Comparison of ENCODE assay signal across 10 cellular contexts in genomic region chr6:15893556-15894253, GRCh38.
DNase-seq lines count a peak whose midpoint lies in the region; FAIRE-seq and TF ChIP-seq lines count a peak whose summit lies in the region.
"Had no signal": no experiment of that assay in that cellular context is flagged by ENCODE, and none has a peak within 500 bp of the region (broad histone marks: within the 10 kb centered on the region; RNA-seq: fewer than 3 reads in every experiment).

No MANE protein-coding gene starts in this region.

- H3K9ac ChIP-seq in endothelial cell of umbilical vein (replicated peaks; ENCODE audit: extremely low read depth, insufficient read depth, low read length), result no peak overlapping the region

- H3K4me1 ChIP-seq in endothelial cell of umbilical vein (ENCODE audit: control insufficient read depth, extremely low read depth, insufficient read depth, low read length), result peaks cover 18% of the 10 kb centered on the region
- H3K4me1 ChIP-seq in prostate gland (replicated peaks), result no peaks in the 10 kb centered on the region
- no peaks in the 10 kb centered on the region for H3K4me1 ChIP-seq in osteoblast (ENCODE audit: insufficient read depth, low read length)

- H3K36me3 ChIP-seq in endothelial cell of umbilical vein (ENCODE audit: control insufficient read depth in 2 of 2, extremely low read depth in 1 of 2, insufficient read depth in 2 of 2, low read length in 2 of 2), result no peaks in the 10 kb centered on the region
- H3K36me3 ChIP-seq in prostate gland, result no peaks in the 10 kb centered on the region
- no peaks in the 10 kb centered on the region for H3K36me3 ChIP-seq in osteoblast (ENCODE audit: insufficient read depth, low read length)

- no peak for TF ChIP-seq POLR2A in endothelial cell of umbilical vein (IDR thresholded peaks at IDR 0.05; ENCODE audit: low read depth, low read length)
- TF ChIP-seq POLR2A in prostate gland (IDR thresholded peaks at IDR 0.05), result no peak

- dilution Hi-C loops in endothelial cell of umbilical vein (cut with MboI; ENCODE audit: extremely low pct_ligation_motif_present, low sequenced_read_pairs), result no loop called here

- TF ChIP-seq CTCF in endothelial cell of umbilical vein (IDR thresholded peaks at IDR 0.05; ENCODE audit: extremely low read depth in 1 of 2, insufficient read depth in 1 of 2, low read depth in 1 of 2, low read length in 2 of 2) (peak; percentile 34 to 42), retinal pigment epithelial cell (conservative IDR thresholded peaks at IDR 0.05; ENCODE audit: low read depth, low read length) (peak; percentile 51), prostate gland (IDR thresholded peaks at IDR 0.05) (peak in 1 of 4 experiments; percentile 24), osteoblast (IDR thresholded peaks at IDR 0.05; ENCODE audit: extremely low read depth, low read depth, low read length) (no peak)

- H3K4me3 ChIP-seq in endothelial cell of umbilical vein (replicated peaks in 1 of 3; ENCODE audit: insufficient read depth in 1 of 3, low read depth in 1 of 3, low read length in 3 of 3) (no peak overlapping the region), retinal pigment epithelial cell (ENCODE audit: low read length) (no peak overlapping the region), prostate gland (no peak overlapping the region), osteoblast (ENCODE audit: insufficient read depth, low read length) (no peak overlapping the region)

- no peak for FAIRE-seq in endothelial cell of umbilical vein (lab: Jason Lieb, UNC)

- no peaks in the 10 kb centered on the region for H3K27me3 ChIP-seq in endothelial cell of umbilical vein (ENCODE audit: control insufficient read depth in 2 of 2, insufficient read depth in 2 of 2, low read length in 2 of 2)
- no peaks in the 10 kb centered on the region for H3K27me3 ChIP-seq in prostate gland (replicated peaks; ENCODE audit: insufficient read depth)
- no peaks in the 10 kb centered on the region for H3K27me3 ChIP-seq in osteoblast (ENCODE audit: insufficient read depth, low read length)

- H3K79me2 ChIP-seq in endothelial cell of umbilical vein (ENCODE audit: control insufficient read depth, insufficient read depth, low read length) (no peaks in the 10 kb centered on the region), osteoblast (ENCODE audit: insufficient read depth, low read length) (no peaks in the 10 kb centered on the region)

- H3K4me2 ChIP-seq in endothelial cell of umbilical vein (ENCODE audit: insufficient read depth, low read length) (no peak overlapping the region), osteoblast (ENCODE audit: insufficient read depth, low read length) (no peak overlapping the region)

- H3K27ac ChIP-seq in endothelial cell of umbilical vein (ENCODE audit: insufficient read depth, low read depth, low read length), result no peak overlapping the region
- H3K27ac ChIP-seq in prostate gland, result no peak overlapping the region
- no peak overlapping the region for H3K27ac ChIP-seq in osteoblast (ENCODE audit: low read depth, low read length)

- peak in 2 of 3 experiments; percentile 5 to 66 for DNase-seq in NCI-H1417 (lab: John Stamatoyannopoulos, UW)
- no peak for DNase-seq in NCI-H1417 treated with DMSO at 0.1 percent for 48 hours (lab: John Stamatoyannopoulos, UW)
- peak; percentile 85 for DNase-seq in NCI-H82 (lab: John Stamatoyannopoulos, UW)
- peak; percentile 50 for DNase-seq in endothelial cell of umbilical vein (ENCODE audit: low read depth, low spot score)
- DNase-seq in retinal pigment epithelial cell (ENCODE audit: low read depth), result no peak
- no peak for DNase-seq in prostate gland (ENCODE audit: low spot score)
- DNase-seq in osteoblast (ENCODE audit: insufficient read length, low spot score, missing footprints), result no peak
- DNase-seq in activated T-cell treated with anti-CD3 and anti-CD28 coated beads, Interleukin-2, amount 50 U/mL, for 1 hour, result no peak
- DNase-seq: 8988T, NCI-H446 treated with DMSO at 0.1 percent for 48 hours had no signal

- no TSS peak for BruUV-seq in endothelial cell of umbilical vein (replicated peaks; lab: Mats Ljungman, UMichigan)

- no peaks in the 10 kb centered on the region for H3K9me3 ChIP-seq in endothelial cell of umbilical vein (replicated peaks; ENCODE audit: control insufficient read depth, insufficient read depth, low read length)
- no peaks in the 10 kb centered on the region for H3K9me3 ChIP-seq in prostate gland
- no peaks in the 10 kb centered on the region for H3K9me3 ChIP-seq in osteoblast (ENCODE audit: low read depth, low read length)

- POLR2A ChIA-PET in endothelial cell of umbilical vein (lab: Charles Lee), result interaction anchor here (1.5 kb wide), 1 partner anchor 235 kb away, joined by 3 read pairs; the partner anchor contains the start of gene MYLIP

- WGBS in prostate gland, result 72% methylated on average over 5 of the region's 5 CpGs

- intact Hi-C loops in endothelial cell of umbilical vein (cut with micrococcal nuclease) (loop anchor here (1.0 to 5.0 kb wide), 5 partner anchors 104 to 313 kb away; no protein-coding TSS in a partner anchor), prostate gland (cut with DNase I) (no loop called here)

- no peak overlapping the region for H2AFZ ChIP-seq in endothelial cell of umbilical vein (ENCODE audit: low read depth, low read length)
- no peak overlapping the region for H2AFZ ChIP-seq in osteoblast (ENCODE audit: low read length)

- CTCF ChIA-PET in endothelial cell of umbilical vein (lab: Charles Lee), result interaction anchor here (0.6 to 2.2 kb wide), 23 partner anchors 8 to 290 kb away, joined by 3 to 21 read pairs (median 3); partner anchors contain the start of gene MYLIP

- H3K9me1 ChIP-seq in endothelial cell of umbilical vein (replicated peaks; ENCODE audit: control insufficient read depth, extremely low read depth, insufficient read depth, low read length), result no peaks in the 10 kb centered on the region

- H4K20me1 ChIP-seq in endothelial cell of umbilical vein (replicated peaks; ENCODE audit: control insufficient read depth, extremely low read depth, insufficient read depth, low read length) (no peaks in the 10 kb centered on the region), osteoblast (ENCODE audit: insufficient read depth, low read length) (no peaks in the 10 kb centered on the region)

TF ChIP-seq in endothelial cell of umbilical vein, 7 proteins besides CTCF, POLR2A, EP300 and RAD21:
- no peak for TF ChIP-seq EZH2 (IDR thresholded peaks at IDR 0.05; ENCODE audit: borderline replicate concordance, low read depth, low read length, severe bottlenecking)
- TF ChIP-seq POLR2AphosphoS5 (IDR thresholded peaks at IDR 0.05; ENCODE audit: insufficient read depth, low read depth, low read length), result no peak
- TF ChIP-seq GATA2 (IDR thresholded peaks at IDR 0.05; ENCODE audit: insufficient read depth, insufficient read length, low read depth, low read length), result no peak
- TF ChIP-seq MYC (IDR thresholded peaks at IDR 0.05; ENCODE audit: low read depth, low read length), result no peak
- no peak for TF ChIP-seq MAX (IDR thresholded peaks at IDR 0.05; ENCODE audit: insufficient read depth, insufficient read length)
- TF ChIP-seq JUN (IDR thresholded peaks at IDR 0.05; ENCODE audit: borderline replicate concordance, insufficient read depth, insufficient read length, low read depth), result no peak
- TF ChIP-seq FOS (IDR thresholded peaks at IDR 0.05; ENCODE audit: borderline replicate concordance, insufficient read depth, low read length), result no peak

Comparison
In these comparisons a context has a peak if more than half of its experiments do, and no peak if none do; other contexts are left out.
1. DNase-seq: peak in NCI-H1417 (2 of 3), NCI-H82 (single experiment) and endothelial cell of umbilical vein (single experiment); none in NCI-H1417 treated with DMSO at 0.1 percent for 48 hours (single experiment), retinal pigment epithelial cell (single experiment), prostate gland (single experiment), osteoblast (single experiment) and activated T-cell treated with anti-CD3 and anti-CD28 coated beads, Interleukin-2, amount 50 U/mL, for 1 hour (single experiment).